ENCODE assay signal across 9 cellular contexts in the genomic region with DNA sequence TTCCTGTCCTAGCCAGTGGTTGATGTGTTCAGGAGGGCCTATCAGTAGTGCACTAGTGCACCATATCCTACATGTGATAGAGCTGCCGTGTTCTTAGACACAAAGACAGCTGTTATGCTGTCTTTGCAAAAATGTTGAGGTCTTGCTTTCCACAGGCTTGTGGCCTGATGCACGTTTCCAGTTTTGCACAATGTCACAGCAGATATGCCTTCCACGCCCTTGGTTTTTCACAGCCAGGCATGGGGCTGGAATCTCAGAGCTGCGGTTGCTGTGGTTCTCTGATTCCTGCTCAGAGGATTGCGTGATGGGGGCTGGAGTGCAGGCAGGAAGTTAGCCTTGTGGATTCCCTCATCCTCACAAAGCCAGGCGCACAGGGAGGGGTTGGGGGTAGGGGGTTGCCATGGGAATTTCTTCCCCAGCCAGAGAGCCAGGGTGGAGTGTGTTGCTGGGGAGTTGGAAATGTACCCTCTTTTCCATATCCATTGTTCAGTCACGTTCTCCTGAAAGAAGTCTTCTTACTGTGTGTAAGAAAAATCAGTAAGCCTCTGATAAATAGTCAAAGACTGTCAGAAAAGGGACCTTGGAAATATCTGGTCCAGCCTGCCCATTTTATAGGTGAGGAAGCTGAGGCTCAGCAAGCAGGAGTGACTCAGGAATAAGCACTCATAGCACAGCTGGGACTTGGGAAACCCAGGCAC.
DNase-seq lines count a peak whose midpoint lies in the region; ATAC-seq and TF ChIP-seq lines count a peak whose summit lies in the region.
"Had no signal": no experiment of that assay in that cellular context is flagged by ENCODE, and none has a peak within 500 bp of the region (broad histone marks: within the 10 kb centered on the region; RNA-seq: fewer than 3 reads in every experiment).

No MANE protein-coding gene starts in this region.

- peaks cover 86% of the 10 kb centered on the region for H3K4me1 Mint-ChIP-seq in activated CD4-positive, alpha-beta T cell treated with anti-CD3 and anti-CD28 coated beads for 36 hours
- H3K4me1 Mint-ChIP-seq in stimulated activated effector memory CD8-positive, alpha-beta T cell treated with anti-CD3 and anti-CD28 coated beads, Interleukin-12 subunit alpha, Interleukin-12 subunit beta, amount 100 ng/mL, for 72 hours: peaks cover 93% of the 10 kb centered on the region

- H3K4me3 ChIP-seq in fibroblast of pulmonary artery (replicated peaks; ENCODE audit: low read depth, low read length): no peak overlapping the region

- intact Hi-C loops in activated CD4-positive, alpha-beta T cell treated with anti-CD3 and anti-CD28 coated beads for 36 hours (cut with DNase I, micrococcal nuclease): loop anchor here (5.0 kb wide), 2 partner anchors 98 to 202 kb away; no protein-coding TSS in a partner anchor

- peak; percentile 18 for ATAC-seq in activated CD4-positive, alpha-beta T cell treated with anti-CD3 and anti-CD28 coated beads for 36 hours
- ATAC-seq in stimulated activated effector memory CD8-positive, alpha-beta T cell treated with anti-CD3 and anti-CD28 coated beads, Interleukin-12 subunit alpha, Interleukin-12 subunit beta, amount 100 ng/mL, for 72 hours: peak; percentile 74
- no peak for ATAC-seq in HG03280 (IDR thresholded peaks at IDR 0.05; ENCODE audit: unreplicated experiment)

- no peaks in the 10 kb centered on the region for H3K27me3 Mint-ChIP-seq in activated CD4-positive, alpha-beta T cell treated with anti-CD3 and anti-CD28 coated beads for 36 hours

- TF ChIP-seq CTCF in fibroblast of pulmonary artery (IDR thresholded peaks at IDR 0.05; ENCODE audit: low read length, missing control alignments): no peak

- H3K27ac Mint-ChIP-seq in activated CD4-positive, alpha-beta T cell treated with anti-CD3 and anti-CD28 coated beads for 36 hours: peak overlapping the region; percentile 72
- no peak overlapping the region for H3K27ac Mint-ChIP-seq in stimulated activated effector memory CD8-positive, alpha-beta T cell treated with anti-CD3 and anti-CD28 coated beads, Interleukin-12 subunit alpha, Interleukin-12 subunit beta, amount 100 ng/mL, for 72 hours

- in situ Hi-C loops in SK-MEL-5 (cut with HindIII; ENCODE audit: low pct_unique_long_range_greater_than_20kb, low sequenced_read_pairs): no loop called here

- CTCF ChIA-PET in activated CD4-positive, alpha-beta T cell treated with anti-CD3 and anti-CD28 coated beads for 36 hours (lab: Charles Lee): no interaction called here

- no peak overlapping the region for H3K4me3 Mint-ChIP-seq in activated CD4-positive, alpha-beta T cell treated with anti-CD3 and anti-CD28 coated beads for 36 hours
- H3K4me3 Mint-ChIP-seq in stimulated activated effector memory CD8-positive, alpha-beta T cell treated with anti-CD3 and anti-CD28 coated beads, Interleukin-12 subunit alpha, Interleukin-12 subunit beta, amount 100 ng/mL, for 72 hours: peak overlapping the region; percentile 24

- no peak for DNase-seq in activated CD4-positive, alpha-beta T cell treated with anti-CD3 and anti-CD28 coated beads for 36 hours
- no peak for DNase-seq in activated CD4-positive, alpha-beta T cell treated with anti-CD3 and anti-CD28 coated beads, Interleukin-2, amount 50 U/mL, for 4 hours
- DNase-seq in SK-MEL-5 (ENCODE audit: low read depth, low spot score) (peak; percentile 32), fibroblast of pulmonary artery (ENCODE audit: low read depth) (peak; percentile 93)
- no peak for DNase-seq in stimulated activated effector memory CD8-positive, alpha-beta T cell treated with anti-CD3 and anti-CD28 coated beads, Interleukin-12 subunit alpha, Interleukin-12 subunit beta, amount 100 ng/mL, for 72 hours (ENCODE audit: low spot score in 2 of 2)
- no peak for DNase-seq in stimulated activated CD4-positive, alpha-beta T cell treated with anti-CD3 and anti-CD28 coated beads, Interleukin-2, amount 100 ng/mL, for 24 hours
- no peak for DNase-seq in stimulated activated CD4-positive, alpha-beta T cell treated with anti-CD3 and anti-CD28 coated beads, Interleukin-12 subunit alpha, Interleukin-12 subunit beta, amount 100 ng/mL, for 4 hours
- DNase-seq: activated CD4-positive, alpha-beta T cell treated with anti-CD3 and anti-CD28 coated beads, Interleukin-2, amount 50 U/mL, for 48 hours had no signal

- no peaks in the 10 kb centered on the region for H3K9me3 Mint-ChIP-seq in activated CD4-positive, alpha-beta T cell treated with anti-CD3 and anti-CD28 coated beads for 36 hours (ENCODE audit: low read depth)
- no peaks in the 10 kb centered on the region for H3K9me3 Mint-ChIP-seq in stimulated activated effector memory CD8-positive, alpha-beta T cell treated with anti-CD3 and anti-CD28 coated beads, Interleukin-12 subunit alpha, Interleukin-12 subunit beta, amount 100 ng/mL, for 72 hours

- POLR2A ChIA-PET in activated CD4-positive, alpha-beta T cell treated with anti-CD3 and anti-CD28 coated beads for 36 hours (lab: Charles Lee): no interaction called here

- H3K36me3 Mint-ChIP-seq in activated CD4-positive, alpha-beta T cell treated with anti-CD3 and anti-CD28 coated beads for 36 hours (ENCODE audit: low read depth): peaks cover 4% of the 10 kb centered on the region
- H3K36me3 Mint-ChIP-seq in stimulated activated effector memory CD8-positive, alpha-beta T cell treated with anti-CD3 and anti-CD28 coated beads, Interleukin-12 subunit alpha, Interleukin-12 subunit beta, amount 100 ng/mL, for 72 hours: peaks cover 16% of the 10 kb centered on the region

Comparison
In these comparisons a context has a peak if more than half of its experiments do, and no peak if none do; other contexts are left out.
1. DNase-seq: peak in SK-MEL-5 (single experiment) and fibroblast of pulmonary artery (single experiment); none in activated CD4-positive, alpha-beta T cell treated with anti-CD3 and anti-CD28 coated beads for 36 hours (single experiment), activated CD4-positive, alpha-beta T cell treated with anti-CD3 and anti-CD28 coated beads, Interleukin-2, amount 50 U/mL, for 4 hours (0 of 2), stimulated activated effector memory CD8-positive, alpha-beta T cell treated with anti-CD3 and anti-CD28 coated beads, Interleukin-12 subunit alpha, Interleukin-12 subunit beta, amount 100 ng/mL, for 72 hours (0 of 2), stimulated activated CD4-positive, alpha-beta T cell treated with anti-CD3 and anti-CD28 coated beads, Interleukin-2, amount 100 ng/mL, for 24 hours (0 of 2) and stimulated activated CD4-positive, alpha-beta T cell treated with anti-CD3 and anti-CD28 coated beads, Interleukin-12 subunit alpha, Interleukin-12 subunit beta, amount 100 ng/mL, for 4 hours (single experiment).